22 cellular contexts compared by ENCODE assay signal in genomic region chr15:42360535-42361112, GRCh38.
"Had no signal": no experiment of that assay in that cellular context is flagged by ENCODE, and none has a peak within 500 bp of the region (broad histone marks: within the 10 kb centered on the region; RNA-seq: fewer than 3 reads in every experiment).

No MANE protein-coding gene starts in this region.

- DNase-seq: effector CD4-positive, alpha-beta T cell; effector memory CD4-positive, alpha-beta T cell; foreskin keratinocyte; glutamatergic neuron; head of caudate nucleus; heart right ventricle; hippocampal formation; immature natural killer cell; left cardiac atrium; left lung; left ventricle myocardium superior; lower lobe of right lung; mesenchymal stem cell; mucosa of descending colon had no signal

- H3K9me3 ChIP-seq: esophagus muscularis mucosa, heart right ventricle, left lung, lower lobe of right lung, mucosa of descending colon had no signal

- ATAC-seq: foreskin keratinocyte, left lung, lower lobe of right lung, mucosa of descending colon had no signal

- H3K4me1 ChIP-seq: esophagus muscularis mucosa, foreskin keratinocyte, lower lobe of right lung had no signal

- FAIRE-seq: colon, endothelial cell of umbilical vein, frontal cortex, islet of Langerhans, keratinocyte had no signal

- H3K27ac ChIP-seq: coronary artery, dorsolateral prefrontal cortex, esophagus muscularis mucosa, foreskin keratinocyte, lower lobe of right lung had no signal

- H3K27me3 ChIP-seq: dorsolateral prefrontal cortex, esophagus muscularis mucosa, foreskin keratinocyte, heart right ventricle, left lung had no signal

- H3K4me3 ChIP-seq: coronary artery, esophagus muscularis mucosa, left lung, lower lobe of right lung, mucosa of descending colon had no signal
